In genomic region chr13:84940801-84941200, GRCh38 we compare ENCODE assay signal across 8 cellular contexts.
"Had no signal": no experiment of that assay in that cellular context is flagged by ENCODE, and none has a peak within 500 bp of the region (broad histone marks: within the 10 kb centered on the region; RNA-seq: fewer than 3 reads in every experiment).

No MANE protein-coding gene starts in this region.

- H2AFZ ChIP-seq: GM23338 had no signal

- DNase-seq: H9, HCEC 1CT, IMR-90 had no signal

- FAIRE-seq: H1, H54, HTR-8/SVneo, K562 had no signal

- H3K4me2 ChIP-seq: GM23338 had no signal

- H3K4me3 ChIP-seq: GM23338, K562 had no signal
